1 cellular context compared by ENCODE assay signal in genomic region chr1:221829327-221830011, GRCh38.
TF ChIP-seq lines count a peak whose summit lies in the region.

No MANE protein-coding gene starts in this region.

TF ChIP-seq in HCT116, 20 proteins besides CTCF, POLR2A, EP300 and RAD21 (continued from another document):
- TF ChIP-seq TCF7L2 (IDR thresholded peaks at IDR 0.05; ENCODE audit: borderline replicate concordance, extremely low read depth, insufficient read depth, insufficient read length) = no peak
- no peak for TF ChIP-seq EGR1 (IDR thresholded peaks at IDR 0.05; ENCODE audit: low read depth)
- no peak for TF ChIP-seq POLR2AphosphoS5 (IDR thresholded peaks at IDR 0.05; ENCODE audit: low read depth, low read length)
- 0 out of 2 replicates have a peak, but pooled peaks have one; percentile 21 for TF ChIP-seq CBX3 (IDR thresholded peaks at IDR 0.05; ENCODE audit: low read depth)
- TF ChIP-seq ZNF274 (IDR thresholded peaks at IDR 0.05; ENCODE audit: low read depth, low read length) = no peak
- no peak for TF ChIP-seq MAX (IDR thresholded peaks at IDR 0.05)
- no peak for TF ChIP-seq EZH2 (IDR thresholded peaks at IDR 0.05)
- no peak for TF ChIP-seq CEBPB (IDR thresholded peaks at IDR 0.05; ENCODE audit: low read depth)
- TF ChIP-seq ZFX (IDR thresholded peaks at IDR 0.05) = no peak
- TF ChIP-seq EZH2phosphoT487 (IDR thresholded peaks at IDR 0.05; ENCODE audit: borderline replicate concordance) = no peak
- peak; percentile 43; the same call in 1 of the 2 replicates for TF ChIP-seq FOSL1 (IDR thresholded peaks at IDR 0.05; ENCODE audit: low read depth)
- TF ChIP-seq ATF3 (IDR thresholded peaks at IDR 0.05) = no peak
- no peak for TF ChIP-seq ZBTB33 (IDR thresholded peaks at IDR 0.05; ENCODE audit: extremely low read depth, insufficient replicate concordance, low read length)
- peak; percentile 38; the same call in 1 of the 2 replicates for TF ChIP-seq SP1 (IDR thresholded peaks at IDR 0.05; ENCODE audit: low read depth)
- TF ChIP-seq SRF (IDR thresholded peaks at IDR 0.05; ENCODE audit: low read depth) = no peak
- TF ChIP-seq REST (IDR thresholded peaks at IDR 0.05; ENCODE audit: low read depth) = no peak
